1 cellular context compared by ENCODE assay signal in genomic region chr2:178193823-178194599, GRCh38.
TF ChIP-seq lines count a peak whose summit lies in the region.

TSS of gene OSBPL6 (plus strand) at chr2:178194512. CDS start at chr2:178306185, 111,673 bp downstream.

TF ChIP-seq in K562, 482 proteins besides CTCF, POLR2A, EP300 and RAD21 (continued from another document and continues in another):
- TF ChIP-seq RREB1 (CRISPR knock-in tag; IDR thresholded peaks at IDR 0.05) (no peak), SREBF2 (CRISPR knock-in tag; IDR thresholded peaks at IDR 0.05) (no peak), TRIM24 (IDR thresholded peaks at IDR 0.05) (no peak), FOS (IDR thresholded peaks at IDR 0.05; ENCODE audit: extremely low read depth, insufficient read length) (no peak), RBM15 (IDR thresholded peaks at IDR 0.05; ENCODE audit: insufficient read depth, low read length) (no peak), GTF3C2 (IDR thresholded peaks at IDR 0.05; ENCODE audit: borderline replicate concordance, extremely low read depth, insufficient read length) (no peak), CC2D1A (IDR thresholded peaks at IDR 0.05) (no peak), YBX1 (IDR thresholded peaks at IDR 0.05) (no peak), ETV5 (CRISPR knock-in tag; IDR thresholded peaks at IDR 0.05; ENCODE audit: low read depth) (no peak), RBFOX2 (IDR thresholded peaks at IDR 0.05; ENCODE audit: low read depth, low read length) (no peak), NR0B1 (IDR thresholded peaks at IDR 0.05; ENCODE audit: partially characterized antibody) (no peak), CBX3 (IDR thresholded peaks at IDR 0.05; ENCODE audit: borderline replicate concordance in 1 of 2, low read length in 2 of 2) (no peak; a peak in 1 of 3 replicates), MAFK (IDR thresholded peaks at IDR 0.05; ENCODE audit: low read length) (no peak), ELF2 (CRISPR knock-in tag; IDR thresholded peaks at IDR 0.05) (no peak), E2F1 (CRISPR knock-in tag; IDR thresholded peaks at IDR 0.05) (no peak), HOXB6 (CRISPR knock-in tag; IDR thresholded peaks at IDR 0.05; ENCODE audit: borderline replicate concordance) (no peak), BRD9 (IDR thresholded peaks at IDR 0.05; ENCODE audit: low read depth, partially characterized antibody) (no peak), ZNF280B (CRISPR knock-in tag; IDR thresholded peaks at IDR 0.05) (no peak), EGR1 (conservative IDR thresholded peaks at IDR 0.05) (no peak), NFRKB (IDR thresholded peaks at IDR 0.05; ENCODE audit: low read depth) (no peak), ATF2 (CRISPR knock-in tag; IDR thresholded peaks at IDR 0.05) (no peak), MNT (conservative IDR thresholded peaks at IDR 0.05) (no peak; a peak in 1 of 4 replicates), MTF1 (CRISPR knock-in tag; IDR thresholded peaks at IDR 0.05; ENCODE audit: borderline replicate concordance) (no peak), SRSF3 (IDR thresholded peaks at IDR 0.05; ENCODE audit: insufficient read depth, low read length) (no peak), JUND (IDR thresholded peaks at IDR 0.05; ENCODE audit: borderline replicate concordance, low read depth, low read length) (no peak), JUND (tag; IDR thresholded peaks at IDR 0.05; ENCODE audit: borderline replicate concordance, low read depth, low read length) (no peak), CEBPG (CRISPR knock-in tag; IDR thresholded peaks at IDR 0.05) (no peak), CEBPG (tag; conservative IDR thresholded peaks at IDR 0.05 in 1 of 2, IDR thresholded peaks at IDR 0.05 in 1 of 2) (no peak), PRDM10 (IDR thresholded peaks at IDR 0.05; ENCODE audit: partially characterized antibody) (no peak), MCM3 (IDR thresholded peaks at IDR 0.05) (no peak)
